Comparison of ENCODE assay signal across 8 cellular contexts in genomic region chr15:32536507-32537172, GRCh38. TPM values are rescaled to one million over a fixed set of nuclear protein-coding genes. Genes with fewer than 3 reads are reported as not detected.
DNase-seq lines count a peak whose midpoint lies in the region; ATAC-seq and TF ChIP-seq lines count a peak whose summit lies in the region.
"Not testable (repeated sequence)": the region's sequence is repeated elsewhere in the genome, so short reads cannot be mapped to it uniquely, and the experiment has no call there.

No MANE protein-coding gene starts in this region.

- TF ChIP-seq CTCF in NB4 (IDR thresholded peaks at IDR 0.05; ENCODE audit: low read depth, low read length); liver (IDR thresholded peaks at IDR 0.05; ENCODE audit: low read depth, low read length, missing input control): not testable (repeated sequence)

- H3K4me3 ChIP-seq in NB4 (ENCODE audit: low read depth, low read length) (peak overlapping the region; percentile 57), liver (ENCODE audit: low read depth in 1 of 3, low read length in 3 of 3) (peak overlapping the region in 2 of 3 donors; percentile 43 to 46), skin epidermis (peak overlapping the region; percentile 39 to 54 (median 44))

- not testable (repeated sequence) for TF ChIP-seq RAD21 in liver (IDR thresholded peaks at IDR 0.05)

- under 1% methylated on average over 22 of the region's 61 CpGs for WGBS in liver

- not testable (repeated sequence) for H3K9ac ChIP-seq in liver (ENCODE audit: low read depth in 1 of 2, low read length in 2 of 2)

- not testable (repeated sequence) for H3K9me3 ChIP-seq in liver (ENCODE audit: control insufficient read depth in 4 of 4, low read length in 3 of 4)

- H3K27ac ChIP-seq in liver (ENCODE audit: low read depth in 1 of 2, low read length in 2 of 2) (peak overlapping the region; percentile 70 to 71), skin epidermis (peak overlapping the region in 18 of 21 experiments; percentile 50 to 84 (median 77))

- not testable (repeated sequence) for H3K36me3 ChIP-seq in liver (ENCODE audit: control insufficient read depth in 4 of 4, insufficient read depth in 3 of 4, low read depth in 1 of 4, low read length in 3 of 4)

- DNase-seq in NB4 (ENCODE audit: low read depth) = peak; percentile 50
- DNase-seq in activated CD8-positive, alpha-beta memory T cell treated with anti-CD3 and anti-CD28 coated beads, Interleukin-2, amount 50 U/mL, for 48 hours = peak; percentile 76
- DNase-seq in effector CD4-positive, alpha-beta T cell = peak; percentile 4
- DNase-seq in ureter (ENCODE audit: low spot score) = peak; percentile 51

- ATAC-seq in GM18867 (IDR thresholded peaks at IDR 0.05; ENCODE audit: unreplicated experiment) (peak; percentile 90), HG02852 (IDR thresholded peaks at IDR 0.05; ENCODE audit: unreplicated experiment) (peak; percentile 80)

- TF ChIP-seq POLR2A in NB4 (IDR thresholded peaks at IDR 0.05; ENCODE audit: extremely low read depth, insufficient read length) = not testable (repeated sequence)

- H3K27me3 ChIP-seq in liver (ENCODE audit: control insufficient read depth in 4 of 4, insufficient read depth in 4 of 4, low read length in 3 of 4) = not testable (repeated sequence)

- H3K4me1 ChIP-seq in liver (ENCODE audit: control insufficient read depth in 4 of 4, insufficient read depth in 4 of 4, low read length in 3 of 4) = not testable (repeated sequence)

RNA-seq across cellular contexts. Expression of gene GOLGA8N, which starts 56.6 kb away (rescaled TPM):
- total RNA-seq in liver (1 to 10 TPM; 4.7 to 6.8 TPM), ureter (19.7 TPM)
- 1 to 10 TPM; 1.1 to 1.2 TPM for polyA plus RNA-seq in liver

Comparison
In these comparisons a context has a peak if more than half of its experiments do, and no peak if none do; other contexts are left out.
1. Peak in every context shown above with its lines: DNase-seq, ATAC-seq, H3K4me3 ChIP-seq and H3K27ac ChIP-seq.
2. DNase-seq: peak in every context shown above with its lines; median percentile 76 in activated CD8-positive, alpha-beta memory T cell treated with anti-CD3 and anti-CD28 coated beads, Interleukin-2, amount 50 U/mL, for 48 hours; 51 in ureter; 50 in NB4; 4 in effector CD4-positive, alpha-beta T cell.